Comparison of ENCODE assay signal across 2 cellular contexts in the genomic region with DNA sequence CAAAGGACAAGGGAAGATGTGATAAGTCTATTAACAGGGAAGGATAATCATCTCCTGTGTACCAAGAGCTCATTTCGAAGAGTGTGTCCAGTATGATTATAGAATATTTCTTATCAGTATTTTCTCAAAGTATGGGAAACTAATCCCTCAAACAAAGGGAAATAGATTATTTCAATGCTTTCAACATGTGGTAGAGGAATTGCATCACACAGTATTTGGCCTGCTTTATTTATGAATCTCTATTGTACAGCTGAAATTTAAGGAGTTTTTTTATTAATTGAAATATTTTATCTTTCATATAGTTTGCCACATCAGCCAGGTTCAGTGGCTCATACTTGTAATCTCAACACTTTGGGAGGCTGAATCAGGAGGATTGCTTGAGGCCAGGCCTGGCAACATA.
TF ChIP-seq lines count a peak whose summit lies in the region.

No MANE protein-coding gene starts in this region.

TF ChIP-seq in HEK293, 187 proteins besides CTCF, POLR2A, EP300 and RAD21 (continued from another document):
- TF ChIP-seq, protein P1, sequence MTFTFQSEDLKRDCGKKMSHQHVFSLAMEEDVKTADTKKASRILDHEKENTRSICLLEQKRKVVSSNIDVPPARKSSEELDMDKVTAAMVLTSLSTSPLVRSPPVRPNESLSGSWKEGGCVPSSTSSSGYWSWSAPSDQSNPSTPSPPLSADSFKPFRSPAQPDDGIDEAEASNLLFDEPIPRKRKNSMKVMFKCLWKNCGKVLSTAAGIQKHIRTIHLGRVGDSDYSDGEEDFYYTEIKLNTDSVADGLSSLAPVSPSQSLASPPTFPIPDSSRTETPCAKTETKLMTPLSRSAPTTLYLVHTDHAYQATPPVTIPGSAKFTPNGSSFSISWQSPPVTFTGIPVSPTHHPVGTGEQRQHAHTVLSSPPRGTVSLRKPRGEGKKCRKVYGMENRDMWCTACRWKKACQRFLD (tag by site-specific recombination; IDR thresholded peaks at IDR 0.05): no peak
- TF ChIP-seq ZNF548 (tag by site-specific recombination; IDR thresholded peaks at IDR 0.05) (no peak), ZNF37A (tag by site-specific recombination; IDR thresholded peaks at IDR 0.05) (no peak), ZNF350 (tag by site-specific recombination; IDR thresholded peaks at IDR 0.05) (no peak), GFI1B (tag by site-specific recombination; IDR thresholded peaks at IDR 0.05) (no peak)

TF ChIP-seq in WTC11, 78 proteins besides CTCF, POLR2A, EP300 and RAD21 (continued from another document):
- TF ChIP-seq, protein P2, sequence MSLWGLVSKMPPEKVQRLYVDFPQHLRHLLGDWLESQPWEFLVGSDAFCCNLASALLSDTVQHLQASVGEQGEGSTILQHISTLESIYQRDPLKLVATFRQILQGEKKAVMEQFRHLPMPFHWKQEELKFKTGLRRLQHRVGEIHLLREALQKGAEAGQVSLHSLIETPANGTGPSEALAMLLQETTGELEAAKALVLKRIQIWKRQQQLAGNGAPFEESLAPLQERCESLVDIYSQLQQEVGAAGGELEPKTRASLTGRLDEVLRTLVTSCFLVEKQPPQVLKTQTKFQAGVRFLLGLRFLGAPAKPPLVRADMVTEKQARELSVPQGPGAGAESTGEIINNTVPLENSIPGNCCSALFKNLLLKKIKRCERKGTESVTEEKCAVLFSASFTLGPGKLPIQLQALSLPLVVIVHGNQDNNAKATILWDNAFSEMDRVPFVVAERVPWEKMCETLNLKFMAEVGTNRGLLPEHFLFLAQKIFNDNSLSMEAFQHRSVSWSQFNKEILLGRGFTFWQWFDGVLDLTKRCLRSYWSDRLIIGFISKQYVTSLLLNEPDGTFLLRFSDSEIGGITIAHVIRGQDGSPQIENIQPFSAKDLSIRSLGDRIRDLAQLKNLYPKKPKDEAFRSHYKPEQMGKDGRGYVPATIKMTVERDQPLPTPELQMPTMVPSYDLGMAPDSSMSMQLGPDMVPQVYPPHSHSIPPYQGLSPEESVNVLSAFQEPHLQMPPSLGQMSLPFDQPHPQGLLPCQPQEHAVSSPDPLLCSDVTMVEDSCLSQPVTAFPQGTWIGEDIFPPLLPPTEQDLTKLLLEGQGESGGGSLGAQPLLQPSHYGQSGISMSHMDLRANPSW (CRISPR knock-in tag; conservative IDR thresholded peaks at IDR 0.05; ENCODE audit: low read depth): no peak
- TF ChIP-seq, protein P3, sequence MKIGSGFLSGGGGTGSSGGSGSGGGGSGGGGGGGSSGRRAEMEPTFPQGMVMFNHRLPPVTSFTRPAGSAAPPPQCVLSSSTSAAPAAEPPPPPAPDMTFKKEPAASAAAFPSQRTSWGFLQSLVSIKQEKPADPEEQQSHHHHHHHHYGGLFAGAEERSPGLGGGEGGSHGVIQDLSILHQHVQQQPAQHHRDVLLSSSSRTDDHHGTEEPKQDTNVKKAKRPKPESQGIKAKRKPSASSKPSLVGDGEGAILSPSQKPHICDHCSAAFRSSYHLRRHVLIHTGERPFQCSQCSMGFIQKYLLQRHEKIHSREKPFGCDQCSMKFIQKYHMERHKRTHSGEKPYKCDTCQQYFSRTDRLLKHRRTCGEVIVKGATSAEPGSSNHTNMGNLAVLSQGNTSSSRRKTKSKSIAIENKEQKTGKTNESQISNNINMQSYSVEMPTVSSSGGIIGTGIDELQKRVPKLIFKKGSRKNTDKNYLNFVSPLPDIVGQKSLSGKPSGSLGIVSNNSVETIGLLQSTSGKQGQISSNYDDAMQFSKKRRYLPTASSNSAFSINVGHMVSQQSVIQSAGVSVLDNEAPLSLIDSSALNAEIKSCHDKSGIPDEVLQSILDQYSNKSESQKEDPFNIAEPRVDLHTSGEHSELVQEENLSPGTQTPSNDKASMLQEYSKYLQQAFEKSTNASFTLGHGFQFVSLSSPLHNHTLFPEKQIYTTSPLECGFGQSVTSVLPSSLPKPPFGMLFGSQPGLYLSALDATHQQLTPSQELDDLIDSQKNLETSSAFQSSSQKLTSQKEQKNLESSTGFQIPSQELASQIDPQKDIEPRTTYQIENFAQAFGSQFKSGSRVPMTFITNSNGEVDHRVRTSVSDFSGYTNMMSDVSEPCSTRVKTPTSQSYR (CRISPR knock-in tag; IDR thresholded peaks at IDR 0.05): no peak
- TF ChIP-seq NR3C1 (CRISPR knock-in tag; conservative IDR thresholded peaks at IDR 0.05; ENCODE audit: low read depth): no peak
- no peak for TF ChIP-seq RORB (CRISPR knock-in tag; IDR thresholded peaks at IDR 0.05)
- no peak for TF ChIP-seq SOX15 (CRISPR knock-in tag; IDR thresholded peaks at IDR 0.05)
TF ChIP-seq in WTC11: peak in this region for 0.
